20 cellular contexts compared by ENCODE assay signal in genomic region chr7:50657912-50658311, GRCh38.
DNase-seq lines count a peak whose midpoint lies in the region; ATAC-seq and TF ChIP-seq lines count a peak whose summit lies in the region.
"Had no signal": no experiment of that assay in that cellular context is flagged by ENCODE, and none has a peak within 500 bp of the region (broad histone marks: within the 10 kb centered on the region; RNA-seq: fewer than 3 reads in every experiment).

No MANE protein-coding gene starts in this region.

- no peaks in the 10 kb centered on the region for H3K27me3 Mint-ChIP-seq in MCF 10A (ENCODE audit: insufficient read depth, unreplicated experiment)
- H3K27me3 Mint-ChIP-seq in natural killer cell (ENCODE audit: low read depth in 2 of 2): peaks cover 0 to 5% of the 10 kb centered on the region in 2 donors
- H3K27me3 Mint-ChIP-seq: CD8-positive, alpha-beta memory T cell had no signal

- DNase-seq in breast epithelium (ENCODE audit: low spot score in 2 of 2): no peak
- DNase-seq in MCF 10A (ENCODE audit: unreplicated experiment): no peak
- DNase-seq in ovary: no peak
- no peak for DNase-seq in upper lobe of right lung
- DNase-seq in HK-2 (ENCODE audit: unreplicated experiment): no peak
- DNase-seq in mucosa of gallbladder (ENCODE audit: low spot score): no peak
- DNase-seq in natural killer cell: no peak
- DNase-seq: activated CD4-positive, alpha-beta T cell treated with anti-CD3 and anti-CD28 coated beads for 1 hour; activated CD8-positive, alpha-beta memory T cell treated with anti-CD3 and anti-CD28 coated beads, Interleukin-2, amount 50 U/mL, for 4 hours; CD8-positive, alpha-beta memory T cell; central memory CD4-positive, alpha-beta T cell; glutamatergic neuron; NCI-H1092 treated with DMSO at 0.1 percent for 48 hours; NCI-H2171; nephron progenitor cell had no signal

- H3K27ac Mint-ChIP-seq in MCF 10A (ENCODE audit: low read depth, unreplicated experiment) (no peak overlapping the region), natural killer cell (no peak overlapping the region)
- H3K27ac Mint-ChIP-seq: activated naive CD4-positive, alpha-beta T cell treated with anti-CD3 and anti-CD28 coated beads, Interleukin-2, amount 50 U/mL, for 72 hours; IgD-negative memory B cell; nephron progenitor cell; T-helper 1 cell treated with Interleukin-12 subunit alpha and Interleukin-12 subunit beta and Interleukin-4 antibody, amounts not matched to agents 30 μg/mL and 1 μg/mL, for 36 hours had no signal

- H3K9me3 Mint-ChIP-seq in MCF 10A (ENCODE audit: unreplicated experiment): no peaks in the 10 kb centered on the region
- no peaks in the 10 kb centered on the region for H3K9me3 Mint-ChIP-seq in natural killer cell
- H3K9me3 Mint-ChIP-seq: activated naive CD4-positive, alpha-beta T cell treated with anti-CD3 and anti-CD28 coated beads, Interleukin-2, amount 50 U/mL, for 72 hours; CD8-positive, alpha-beta memory T cell; IgD-negative memory B cell; nephron progenitor cell; T-helper 1 cell treated with Interleukin-12 subunit alpha and Interleukin-12 subunit beta and Interleukin-4 antibody, amounts not matched to agents 30 μg/mL and 1 μg/mL, for 36 hours had no signal

- intact Hi-C loops in breast epithelium (cut with DNase I; ENCODE audit: low total_unique reads) (no loop called here), MCF 10A (cut with micrococcal nuclease) (no loop called here), ovary (cut with DNase I) (loop anchor here in 1 of 4 donors (10.0 kb wide), 1 partner anchor 63 kb away; no protein-coding TSS in a partner anchor), upper lobe of right lung (cut with DNase I) (no loop called here), natural killer cell (cut with micrococcal nuclease) (no loop called here)

- POLR2A ChIA-PET in MCF 10A (lab: Yijun Ruan, JAX): no interaction called here

- no peak for TF ChIP-seq CTCF in breast epithelium (IDR thresholded peaks at IDR 0.05)
- TF ChIP-seq CTCF in MCF 10A (IDR thresholded peaks at IDR 0.05; ENCODE audit: unreplicated experiment): no peak
- TF ChIP-seq CTCF in ovary (IDR thresholded peaks at IDR 0.05): no peak
- no peak for TF ChIP-seq CTCF in upper lobe of right lung (IDR thresholded peaks at IDR 0.05)
- TF ChIP-seq CTCF in natural killer cell (IDR thresholded peaks at IDR 0.05): no peak

- H3K4me3 Mint-ChIP-seq in MCF 10A (ENCODE audit: unreplicated experiment) (no peak overlapping the region), natural killer cell (no peak overlapping the region)
- H3K4me3 Mint-ChIP-seq: nephron progenitor cell; T-helper 1 cell treated with Interleukin-12 subunit alpha and Interleukin-12 subunit beta and Interleukin-4 antibody, amounts not matched to agents 30 μg/mL and 1 μg/mL, for 36 hours had no signal

- H3K4me3 ChIP-seq in breast epithelium (no peak overlapping the region), esophagus (ENCODE audit: low read depth in 1 of 2, low read length in 2 of 2) (no peak overlapping the region), ovary (no peak overlapping the region), upper lobe of right lung (no peak overlapping the region)
- H3K4me3 ChIP-seq: A549 had no signal

- peaks cover 20% of the 10 kb centered on the region for H3K4me1 Mint-ChIP-seq in MCF 10A (ENCODE audit: insufficient read depth, unreplicated experiment)
- peaks cover 35 to 36% of the 10 kb centered on the region in 2 donors for H3K4me1 Mint-ChIP-seq in natural killer cell

- BruUV-seq in MCF 10A (replicated peaks; lab: Mats Ljungman, UMichigan): no TSS peak

- CTCF ChIA-PET in MCF 10A (lab: Yijun Ruan, JAX): no interaction called here

- TF ChIP-seq POLR2A in breast epithelium (IDR thresholded peaks at IDR 0.05): no peak
- TF ChIP-seq POLR2A in ovary (IDR thresholded peaks at IDR 0.05): no peak

- H3K4me1 ChIP-seq in breast epithelium (peaks cover 0 to 5% of the 10 kb centered on the region in 2 donors), esophagus (ENCODE audit: control insufficient read depth in 2 of 2, insufficient read depth in 2 of 2, low read length in 1 of 2) (peaks cover 6 to 18% of the 10 kb centered on the region in 2 donors), ovary (ENCODE audit: insufficient read depth) (peaks cover 13% of the 10 kb centered on the region), upper lobe of right lung (peaks cover 92% of the 10 kb centered on the region)
- H3K4me1 ChIP-seq: A549 had no signal

- peaks cover 43% of the 10 kb centered on the region for H3K36me3 Mint-ChIP-seq in MCF 10A (ENCODE audit: insufficient read depth, unreplicated experiment)
- no peaks in the 10 kb centered on the region for H3K36me3 Mint-ChIP-seq in natural killer cell
- H3K36me3 Mint-ChIP-seq: activated naive CD4-positive, alpha-beta T cell treated with anti-CD3 and anti-CD28 coated beads, Interleukin-2, amount 50 U/mL, for 72 hours had no signal

- no peak for TF ChIP-seq EP300 in ovary (IDR thresholded peaks at IDR 0.05)

- no peaks in the 10 kb centered on the region for H3K36me3 ChIP-seq in breast epithelium
- H3K36me3 ChIP-seq in esophagus (ENCODE audit: control insufficient read depth in 2 of 2, insufficient read depth in 2 of 2, low read length in 1 of 2): peaks cover 0 to 4% of the 10 kb centered on the region in 2 donors
- no peaks in the 10 kb centered on the region for H3K36me3 ChIP-seq in ovary
- H3K36me3 ChIP-seq in upper lobe of right lung: no peaks in the 10 kb centered on the region

- 83 to 86% methylated on average over 7 of the region's 7 CpGs for WGBS in esophagus, 2 donors
- 46 to 53% (median 47%) methylated on average over 7 of the region's 7 CpGs for WGBS in ovary, 3 donors

- H3K9me3 ChIP-seq in breast epithelium (no peaks in the 10 kb centered on the region), esophagus (ENCODE audit: control insufficient read depth in 2 of 2, insufficient read depth in 1 of 2, low read depth in 1 of 2, low read length in 1 of 2) (no peaks in the 10 kb centered on the region), ovary (no peaks in the 10 kb centered on the region), upper lobe of right lung (no peaks in the 10 kb centered on the region)
- H3K9me3 ChIP-seq: A549 had no signal

- H3K27ac ChIP-seq in breast epithelium: peak overlapping the region; percentile 76 to 82
- H3K27ac ChIP-seq in esophagus (ENCODE audit: low read depth in 2 of 2, low read length in 1 of 2): peak overlapping the region; percentile 47 to 62
- peak overlapping the region; percentile 24 to 73 for H3K27ac ChIP-seq in ovary
- peak overlapping the region; percentile 67 for H3K27ac ChIP-seq in upper lobe of right lung
- H3K27ac ChIP-seq: A549 had no signal

- H3K27me3 ChIP-seq in breast epithelium (no peaks in the 10 kb centered on the region), esophagus (ENCODE audit: control insufficient read depth in 1 of 2, insufficient read depth in 2 of 2, low read length in 2 of 2) (no peaks in the 10 kb centered on the region), ovary (no peaks in the 10 kb centered on the region), upper lobe of right lung (no peaks in the 10 kb centered on the region)

- no peak for ATAC-seq in upper lobe of right lung
- no peak for ATAC-seq in natural killer cell
- ATAC-seq: A549; activated naive CD4-positive, alpha-beta T cell treated with anti-CD3 and anti-CD28 coated beads, Interleukin-2, amount 50 U/mL, for 72 hours had no signal
